26 cellular contexts compared by ENCODE assay signal in genomic region chr6:148791372-148791771, GRCh38. TPM values are rescaled to one million over a fixed set of nuclear protein-coding genes. Genes with fewer than 3 reads are reported as not detected.
A peak's percentile ranks its signal among the peaks of the same experiment; 100 is the strongest.
DNase-seq lines count a peak whose midpoint lies in the region; ATAC-seq and TF ChIP-seq lines count a peak whose summit lies in the region.
"Had no signal": no experiment of that assay in that cellular context is flagged by ENCODE, and none has a peak within 500 bp of the region (broad histone marks: within the 10 kb centered on the region; RNA-seq: fewer than 3 reads in every experiment).

No MANE protein-coding gene starts in this region.

- intact Hi-C loops in heart right ventricle (cut with DNase I), result no loop called here

- no peaks in the 10 kb centered on the region for H3K27me3 Mint-ChIP-seq in stimulated activated naive B cell treated with anti-CD40 and anti-IgM and Interleukin-4, amounts not matched to agents 10 μg/mL and 1 μg/mL and 100 μg/mL, for 72 hours

- peaks cover 23 to 48% of the 10 kb centered on the region in 2 donors for H3K4me1 Mint-ChIP-seq in stimulated activated naive B cell treated with anti-CD40 and anti-IgM and Interleukin-4, amounts not matched to agents 10 μg/mL and 1 μg/mL and 100 μg/mL, for 72 hours

- peak overlapping the region; percentile 66 for H3K4me2 ChIP-seq in BLaER1
- H3K4me2 ChIP-seq: PC-9 had no signal

- 76 to 78% methylated on average over 3 of the region's 3 CpGs for WGBS in heart right ventricle, 2 donors

- H3K4me1 ChIP-seq in BLaER1, result peaks cover 19% of the 10 kb centered on the region
- peaks cover 0 to 5% (median 0%) of the 10 kb centered on the region in 9 donors for H3K4me1 ChIP-seq in heart right ventricle
- H3K4me1 ChIP-seq: SJCRH30 had no signal

- no peak overlapping the region for H3K9ac ChIP-seq in BLaER1

- no peak overlapping the region for H3K4me3 Mint-ChIP-seq in stimulated activated naive B cell treated with anti-CD40 and anti-IgM and Interleukin-4, amounts not matched to agents 10 μg/mL and 1 μg/mL and 100 μg/mL, for 72 hours
- H3K4me3 Mint-ChIP-seq: CD8-positive, alpha-beta memory T cell had no signal

- DNase-seq in NCI-H146 (lab: John Stamatoyannopoulos, UW) (peak; percentile 25), foreskin melanocyte (peak; percentile 8), heart right ventricle (no peak)
- DNase-seq in stimulated activated naive B cell treated with anti-CD40 and anti-IgM and Interleukin-4, amounts not matched to agents 10 μg/mL and 1 μg/mL and 100 μg/mL, for 72 hours, result no peak
- DNase-seq: CD8-positive, alpha-beta memory T cell; DMS 273 treated with DMSO at 0.1 percent for 48 hours; EL; GDM1; Kasumi-1; NCI-H1092 treated with DMSO at 0.1 percent for 48 hours; NCI-H1436; NCI-H1930; NCI-H2107; NCI-H446 treated with DMSO at 0.1 percent for 48 hours; NCI-H526 treated with DMSO at 0.1 percent for 48 hours; NK-92 treated with Interleukin-12 subunit alpha and Interleukin-12 subunit beta, amount 100 ng/mL, for 24 hours; PC-9; SJCRH30 had no signal

- H3K27ac Mint-ChIP-seq in stimulated activated naive B cell treated with anti-CD40 and anti-IgM and Interleukin-4, amounts not matched to agents 10 μg/mL and 1 μg/mL and 100 μg/mL, for 72 hours, result peak overlapping the region; percentile 44
- H3K27ac Mint-ChIP-seq: CD8-positive, alpha-beta memory T cell had no signal

- peaks cover 0 to 5% of the 10 kb centered on the region in 2 donors for H3K9me3 Mint-ChIP-seq in stimulated activated naive B cell treated with anti-CD40 and anti-IgM and Interleukin-4, amounts not matched to agents 10 μg/mL and 1 μg/mL and 100 μg/mL, for 72 hours

- H4K20me1 ChIP-seq in BLaER1, result peaks cover 16% of the 10 kb centered on the region; the same call in 1 of the 2 replicates

- no peak for TF ChIP-seq CTCF in heart right ventricle (IDR thresholded peaks at IDR 0.05)

- H3K4me3 ChIP-seq in BLaER1 (no peak overlapping the region), heart right ventricle (no peak overlapping the region)
- H3K4me3 ChIP-seq: GM12878, K562, PC-9, SJCRH30 had no signal

- H3K9me3 ChIP-seq in BLaER1 (peaks cover 9% of the 10 kb centered on the region), heart right ventricle (peaks cover 0 to 18% (median 0%) of the 10 kb centered on the region in 11 donors)
- H3K9me3 ChIP-seq: SJCRH30 had no signal

- no peak overlapping the region for H3K27ac ChIP-seq in BLaER1
- H3K27ac ChIP-seq in heart right ventricle, result no peak overlapping the region
- H3K27ac ChIP-seq: C4-2B, PC-9, SJCRH30 had no signal

- ATAC-seq in stimulated activated naive B cell treated with anti-CD40 and anti-IgM and Interleukin-4, amounts not matched to agents 10 μg/mL and 1 μg/mL and 100 μg/mL, for 72 hours (replicated peaks), result no peak
- no peak for ATAC-seq in activated CD4-positive, CD25-positive, alpha-beta regulatory T cell treated with anti-CD3 and anti-CD28 coated beads, Interleukin-2, amount 50 U/mL, for 24 hours
- no peak for ATAC-seq in HG02981 (IDR thresholded peaks at IDR 0.05; ENCODE audit: unreplicated experiment)
- ATAC-seq in heart right ventricle, result no peak
- ATAC-seq: HCT116, K562, Right ventricle myocardium inferior had no signal

- H3K36me3 ChIP-seq in BLaER1 (no peaks in the 10 kb centered on the region), heart right ventricle (no peaks in the 10 kb centered on the region)
- H3K36me3 ChIP-seq: SJCRH30 had no signal

- H3K36me3 Mint-ChIP-seq in stimulated activated naive B cell treated with anti-CD40 and anti-IgM and Interleukin-4, amounts not matched to agents 10 μg/mL and 1 μg/mL and 100 μg/mL, for 72 hours, result peaks cover 8 to 15% of the 10 kb centered on the region in 2 donors

- H3K27me3 ChIP-seq in BLaER1 (no peaks in the 10 kb centered on the region), heart right ventricle (no peaks in the 10 kb centered on the region)
- H3K27me3 ChIP-seq: SJCRH30 had no signal

RNA-seq across cellular contexts. Expression of gene UST, which starts 44.5 kb away (rescaled TPM):
- 1 to 10 TPM; 1.6 to 4.1 (median 2.2) TPM for total RNA-seq in heart right ventricle
- polyA plus RNA-seq in heart right ventricle, result 1 to 10 TPM; 2.6 to 3.3 TPM

Comparison
In these comparisons a context has a peak if more than half of its experiments do, and no peak if none do; other contexts are left out.
1. DNase-seq: peak in NCI-H146 (single experiment) and foreskin melanocyte (single experiment); none in stimulated activated naive B cell treated with anti-CD40 and anti-IgM and Interleukin-4, amounts not matched to agents 10 μg/mL and 1 μg/mL and 100 μg/mL, for 72 hours (single experiment) and heart right ventricle (0 of 2).